19 cellular contexts compared by ENCODE assay signal in genomic region chr7:76427635-76428034, GRCh38. TPM values are rescaled to one million over a fixed set of nuclear protein-coding genes. Genes with fewer than 3 reads are reported as not detected.
DNase-seq lines count a peak whose midpoint lies in the region; ATAC-seq, FAIRE-seq and TF ChIP-seq lines count a peak whose summit lies in the region.
"Had no signal": no experiment of that assay in that cellular context is flagged by ENCODE, and none has a peak within 500 bp of the region (broad histone marks: within the 10 kb centered on the region; RNA-seq: fewer than 3 reads in every experiment).

No MANE protein-coding gene starts in this region.

- H3K79me1 ChIP-seq in mesenchymal stem cell (replicated peaks; ENCODE audit: low read length, poor library complexity, severe bottlenecking) = no peaks in the 10 kb centered on the region

- H3K27ac ChIP-seq in HEK293 (ENCODE audit: extremely low read depth, low read depth, low read length) (no peak overlapping the region), K562 (ENCODE audit: extremely low read depth, low read depth, low read length) (no peak overlapping the region), mesenchymal stem cell (ENCODE audit: low read length, poor library complexity, severe bottlenecking) (no peak overlapping the region), suprapubic skin (no peak overlapping the region)
- H3K27ac ChIP-seq in naive thymus-derived CD4-positive, alpha-beta T cell (ENCODE audit: low read depth, low read length) = no peak overlapping the region
- H3K27ac ChIP-seq: PC-9 had no signal

- H2BK15ac ChIP-seq in mesenchymal stem cell (ENCODE audit: low read depth, poor library complexity, severe bottlenecking) = no peak overlapping the region

- no peak overlapping the region for H2BK12ac ChIP-seq in mesenchymal stem cell (ENCODE audit: low read length in 2 of 2)

- no peaks in the 10 kb centered on the region for H3K9me3 ChIP-seq in HEK293 (ENCODE audit: control insufficient read depth, insufficient read depth, low read depth, low read length)
- H3K9me3 ChIP-seq in K562 (replicated peaks; ENCODE audit: control insufficient read depth, insufficient read depth, low read depth, low read length) = no peaks in the 10 kb centered on the region
- H3K9me3 ChIP-seq in mesenchymal stem cell (ENCODE audit: control insufficient read depth, low read length) = no peaks in the 10 kb centered on the region
- H3K9me3 ChIP-seq in suprapubic skin = no peaks in the 10 kb centered on the region
- no peaks in the 10 kb centered on the region for H3K9me3 ChIP-seq in naive thymus-derived CD4-positive, alpha-beta T cell (ENCODE audit: control insufficient read depth in 2 of 3, low read length in 3 of 3)

- H2AK5ac ChIP-seq in mesenchymal stem cell (ENCODE audit: low read length, severe bottlenecking) = peak overlapping the region; percentile 61

- WGBS in K562 (ENCODE audit: insufficient coverage, low coverage, missing lambda C conversion rate) = 18% methylated on average over 5 of the region's 5 CpGs
- WGBS in mesenchymal stem cell = 94% methylated on average over 4 of the region's 5 CpGs
- WGBS in suprapubic skin = 79% methylated on average over 4 of the region's 5 CpGs

- H3K4me1 ChIP-seq in HEK293 (ENCODE audit: control insufficient read depth, insufficient read depth, low read length) = no peaks in the 10 kb centered on the region
- peaks cover 4 to 10% of the 10 kb centered on the region in 2 experiments; a peak in 4 of 5 replicates for H3K4me1 ChIP-seq in K562 (replicated peaks in 1 of 2; ENCODE audit: control insufficient read depth in 2 of 2, insufficient read depth in 2 of 2, low read length in 2 of 2)
- H3K4me1 ChIP-seq in mesenchymal stem cell (ENCODE audit: control insufficient read depth, insufficient read depth, low read depth, low read length) = peaks cover 15% of the 10 kb centered on the region
- H3K4me1 ChIP-seq in suprapubic skin = peaks cover 4% of the 10 kb centered on the region
- H3K4me1 ChIP-seq in naive thymus-derived CD4-positive, alpha-beta T cell (ENCODE audit: control insufficient read depth in 2 of 2, insufficient read depth in 2 of 2, low read length in 2 of 2) = no peaks in the 10 kb centered on the region

- H3K4me1 Mint-ChIP-seq in activated T-helper 1 cell treated with anti-CD3 and anti-CD28 coated beads, Interleukin-12 subunit alpha, Interleukin-12 subunit beta, Interleukin-2, Interleukin-4 antibody, amounts not matched to agents 30 ng/mL and 10 ng/mL and 1 ng/mL, durations not matched to agents 14 hours and 24 hours and 36 hours (ENCODE audit: low read depth) = peaks cover 20% of the 10 kb centered on the region
- H3K4me1 Mint-ChIP-seq in naive thymus-derived CD4-positive, alpha-beta T cell = peaks cover 0 to 24% (median 0%) of the 10 kb centered on the region in 7 donors
- H3K4me1 Mint-ChIP-seq: CD4-positive, CD25-positive, alpha-beta regulatory T cell had no signal

- H3K18ac ChIP-seq in mesenchymal stem cell (ENCODE audit: low read depth in 1 of 2, low read length in 2 of 2) = no peak overlapping the region

- H4K20me1 ChIP-seq in K562 (replicated peaks; ENCODE audit: control insufficient read depth, insufficient read depth, low read length) = no peaks in the 10 kb centered on the region

- H3K9ac ChIP-seq in K562 (ENCODE audit: insufficient read depth in 1 of 2, low read depth in 2 of 2, low read length in 2 of 2) = 0 out of 4 replicates have a peak overlapping the region, but pooled peaks of 1 of the 2 experiments have one; percentile 36
- H3K9ac ChIP-seq in mesenchymal stem cell (ENCODE audit: low read length) = no peak overlapping the region

- H3K14ac ChIP-seq in mesenchymal stem cell (ENCODE audit: low read length in 2 of 2) = no peak overlapping the region

- H3K79me2 ChIP-seq in K562 (ENCODE audit: control insufficient read depth, insufficient read depth, low read length) = no peaks in the 10 kb centered on the region

- TF ChIP-seq CTCF in HEK293 (tag by site-specific recombination; IDR thresholded peaks at IDR 0.05) = no peak
- TF ChIP-seq CTCF in K562 (IDR thresholded peaks at IDR 0.05 in 2 of 3, conservative IDR thresholded peaks at IDR 0.05 in 1 of 3; ENCODE audit: insufficient read depth in 2 of 3, low read depth in 1 of 3, low read length in 3 of 3) = no peak
- TF ChIP-seq CTCF in suprapubic skin (IDR thresholded peaks at IDR 0.05) = no peak

- BruUV-seq in K562 (replicated peaks; lab: Mats Ljungman, UMichigan) = no TSS peak

- H3K36me3 ChIP-seq in HEK293 (ENCODE audit: control insufficient read depth in 2 of 2, insufficient read depth in 1 of 2, low read length in 2 of 2) (no peaks in the 10 kb centered on the region), K562 (ENCODE audit: control insufficient read depth, insufficient read depth, low read length) (no peaks in the 10 kb centered on the region), mesenchymal stem cell (ENCODE audit: control insufficient read depth in 1 of 2, insufficient read depth in 2 of 2, low read depth in 1 of 2, low read length in 2 of 2) (no peaks in the 10 kb centered on the region), suprapubic skin (no peaks in the 10 kb centered on the region)
- no peaks in the 10 kb centered on the region for H3K36me3 ChIP-seq in naive thymus-derived CD4-positive, alpha-beta T cell (ENCODE audit: control insufficient read depth in 2 of 3, insufficient read depth in 3 of 3, low read length in 3 of 3)

- H4K8ac ChIP-seq in mesenchymal stem cell (ENCODE audit: low read length) = peak overlapping the region; percentile 47

- no peaks in the 10 kb centered on the region for H3K9me3 Mint-ChIP-seq in activated T-helper 1 cell treated with anti-CD3 and anti-CD28 coated beads, Interleukin-12 subunit alpha, Interleukin-12 subunit beta, Interleukin-2, Interleukin-4 antibody, amounts not matched to agents 30 ng/mL and 10 ng/mL and 1 ng/mL, durations not matched to agents 14 hours and 24 hours and 36 hours
- no peaks in the 10 kb centered on the region for H3K9me3 Mint-ChIP-seq in naive thymus-derived CD4-positive, alpha-beta T cell

- TF ChIP-seq POLR2A in K562 (conservative IDR thresholded peaks at IDR 0.05) (no peak), suprapubic skin (IDR thresholded peaks at IDR 0.05) (no peak)

- no peak overlapping the region for H3K4me2 ChIP-seq in K562 (ENCODE audit: insufficient read depth, low read length)
- no peak overlapping the region for H3K4me2 ChIP-seq in mesenchymal stem cell (ENCODE audit: low read length, poor library complexity, severe bottlenecking)
- H3K4me2 ChIP-seq: PC-9 had no signal

- H3K4ac ChIP-seq in mesenchymal stem cell (ENCODE audit: low read depth in 1 of 2, low read length in 2 of 2) = no peak overlapping the region

- H2AFZ ChIP-seq in K562 (ENCODE audit: low read depth, low read length) = no peak overlapping the region
- no peak overlapping the region for H2AFZ ChIP-seq in mesenchymal stem cell (ENCODE audit: low read depth, low read length)
- H2AFZ ChIP-seq: PC-9 had no signal

- DNase-seq in K562 (ENCODE audit: extremely low read depth in 1 of 4, low spot score in 3 of 4) (no peak), mesenchymal stem cell (no peak), suprapubic skin (ENCODE audit: low spot score in 2 of 2) (peak; percentile 16 to 33)
- DNase-seq in activated T-helper 1 cell treated with anti-CD3 and anti-CD28 coated beads, Interleukin-12 subunit alpha, Interleukin-12 subunit beta, Interleukin-2, Interleukin-4 antibody, amounts not matched to agents 30 ng/mL and 10 ng/mL and 1 ng/mL, durations not matched to agents 14 hours and 24 hours and 36 hours (ENCODE audit: low spot score) = no peak
- no peak for DNase-seq in naive thymus-derived CD4-positive, alpha-beta T cell
- DNase-seq: CD4-positive, CD25-positive, alpha-beta regulatory T cell; KBM-7; MV-4-11; NCI-H1105; NCI-H146; NCI-H1930; NCI-H446 treated with DMSO at 0.1 percent for 48 hours; NCI-H526 treated with DMSO at 0.1 percent for 48 hours; PC-9; SHP77 had no signal

- no peak overlapping the region for H2BK5ac ChIP-seq in mesenchymal stem cell (ENCODE audit: low read depth, low read length, poor library complexity, severe bottlenecking)

- FAIRE-seq in K562 (lab: Jason Lieb, UNC) = no peak
- FAIRE-seq: H54, HepG2 had no signal

- CTCF ChIA-PET in HEK293 (lab: Yijun Ruan, JAX) = no interaction called here
- CTCF ChIA-PET in K562 (lab: Yijun Ruan, JAX; ENCODE audit: low intra/inter-chr PET ratio) = no interaction called here
- CTCF ChIA-PET in naive thymus-derived CD4-positive, alpha-beta T cell (lab: Charles Lee) = no interaction called here

- no peak for TF ChIP-seq RAD21 in K562 (CRISPR knock-in tag; conservative IDR thresholded peaks at IDR 0.05 in 1 of 2, IDR thresholded peaks at IDR 0.05 in 1 of 2)

- TF ChIP-seq EP300 in K562 (IDR thresholded peaks at IDR 0.05; ENCODE audit: low read length) = no peak
- TF ChIP-seq EP300 in suprapubic skin (IDR thresholded peaks at IDR 0.05) = no peak

- H3K27me3 Mint-ChIP-seq in activated T-helper 1 cell treated with anti-CD3 and anti-CD28 coated beads, Interleukin-12 subunit alpha, Interleukin-12 subunit beta, Interleukin-2, Interleukin-4 antibody, amounts not matched to agents 30 ng/mL and 10 ng/mL and 1 ng/mL, durations not matched to agents 14 hours and 24 hours and 36 hours (ENCODE audit: insufficient read depth) = peaks cover 7% of the 10 kb centered on the region
- H3K27me3 Mint-ChIP-seq in naive thymus-derived CD4-positive, alpha-beta T cell = peaks cover 0 to 15% (median 3%) of the 10 kb centered on the region in 5 donors

- no peak overlapping the region for H3K23ac ChIP-seq in mesenchymal stem cell (ENCODE audit: low read length in 2 of 2)

- H3K9me1 ChIP-seq in K562 (ENCODE audit: control insufficient read depth, insufficient read depth, low read length) = no peaks in the 10 kb centered on the region

- H3K27ac Mint-ChIP-seq in activated T-helper 1 cell treated with anti-CD3 and anti-CD28 coated beads, Interleukin-12 subunit alpha, Interleukin-12 subunit beta, Interleukin-2, Interleukin-4 antibody, amounts not matched to agents 30 ng/mL and 10 ng/mL and 1 ng/mL, durations not matched to agents 14 hours and 24 hours and 36 hours = no peak overlapping the region
- H3K27ac Mint-ChIP-seq in naive thymus-derived CD4-positive, alpha-beta T cell = peak overlapping the region in 1 of 9 donors; percentile 33
- H3K27ac Mint-ChIP-seq: CD4-positive, CD25-positive, alpha-beta regulatory T cell had no signal

- H3K36me3 Mint-ChIP-seq in activated T-helper 1 cell treated with anti-CD3 and anti-CD28 coated beads, Interleukin-12 subunit alpha, Interleukin-12 subunit beta, Interleukin-2, Interleukin-4 antibody, amounts not matched to agents 30 ng/mL and 10 ng/mL and 1 ng/mL, durations not matched to agents 14 hours and 24 hours and 36 hours (ENCODE audit: low read depth) = no peaks in the 10 kb centered on the region
- H3K36me3 Mint-ChIP-seq in naive thymus-derived CD4-positive, alpha-beta T cell = peaks cover 0 to 3% (median 0%) of the 10 kb centered on the region in 5 donors
- H3K36me3 Mint-ChIP-seq: CD4-positive, CD25-positive, alpha-beta regulatory T cell had no signal

- no peak overlapping the region for H2BK120ac ChIP-seq in mesenchymal stem cell (ENCODE audit: low read depth, low read length)

- POLR2A ChIA-PET in HEK293 (lab: Yijun Ruan, JAX) = no interaction called here
- POLR2A ChIA-PET in K562 (lab: Yijun Ruan, JAX) = interaction anchor here (0.6 kb wide), 1 partner anchor 1300 kb away, joined by 5 read pairs; no protein-coding TSS in a partner anchor
- POLR2A ChIA-PET in naive thymus-derived CD4-positive, alpha-beta T cell (lab: Charles Lee) = no interaction called here

- no peak overlapping the region for H3K4me3 Mint-ChIP-seq in activated T-helper 1 cell treated with anti-CD3 and anti-CD28 coated beads, Interleukin-12 subunit alpha, Interleukin-12 subunit beta, Interleukin-2, Interleukin-4 antibody, amounts not matched to agents 30 ng/mL and 10 ng/mL and 1 ng/mL, durations not matched to agents 14 hours and 24 hours and 36 hours
- H3K4me3 Mint-ChIP-seq in naive thymus-derived CD4-positive, alpha-beta T cell = no peak overlapping the region
- H3K4me3 Mint-ChIP-seq: CD4-positive, CD25-positive, alpha-beta regulatory T cell had no signal

- H3K4me3 ChIP-seq in HEK293 (ENCODE audit: low read depth, low read length) = no peak overlapping the region
- no peak overlapping the region for H3K4me3 ChIP-seq in K562
- no peak overlapping the region for H3K4me3 ChIP-seq in mesenchymal stem cell (ENCODE audit: insufficient read depth in 1 of 2, low read depth in 1 of 2, low read length in 2 of 2)
- H3K4me3 ChIP-seq in suprapubic skin = no peak overlapping the region
- H3K4me3 ChIP-seq in naive thymus-derived CD4-positive, alpha-beta T cell (ENCODE audit: low read length) = no peak overlapping the region
- H3K4me3 ChIP-seq: PC-9 had no signal

- intact Hi-C loops in K562 (cut with micrococcal nuclease) = no loop called here
- intact Hi-C loops in activated T-helper 1 cell treated with anti-CD3 and anti-CD28 coated beads, Interleukin-12 subunit alpha, Interleukin-12 subunit beta, Interleukin-2, Interleukin-4 antibody, amounts not matched to agents 30 ng/mL and 10 ng/mL and 1 ng/mL, durations not matched to agents 14 hours and 24 hours and 36 hours (cut with micrococcal nuclease) = no loop called here
- intact Hi-C loops in naive thymus-derived CD4-positive, alpha-beta T cell (cut with micrococcal nuclease) = no loop called here

- H3K27me3 ChIP-seq in K562 (ENCODE audit: control insufficient read depth in 2 of 2, insufficient read depth in 2 of 2, low read length in 2 of 2) = peaks cover 8 to 17% of the 10 kb centered on the region in 2 experiments
- H3K27me3 ChIP-seq in mesenchymal stem cell (ENCODE audit: control insufficient read depth in 1 of 2, insufficient read depth in 1 of 2, low read length in 2 of 2) = no peaks in the 10 kb centered on the region
- no peaks in the 10 kb centered on the region for H3K27me3 ChIP-seq in suprapubic skin
- no peaks in the 10 kb centered on the region for H3K27me3 ChIP-seq in naive thymus-derived CD4-positive, alpha-beta T cell (ENCODE audit: control insufficient read depth in 2 of 2, insufficient read depth in 2 of 2, low read length in 2 of 2)

- in situ Hi-C loops in K562 (cut with MboI) = no loop called here

- no peak for ATAC-seq in K562
- no peak for ATAC-seq in GM18519 (IDR thresholded peaks at IDR 0.05; ENCODE audit: low FRiP score, unreplicated experiment)
- no peak for ATAC-seq in naive thymus-derived CD4-positive, alpha-beta T cell
- ATAC-seq: HepG2 had no signal

- no peak overlapping the region for H4K91ac ChIP-seq in mesenchymal stem cell (ENCODE audit: low read length)

RNA-seq across cellular contexts. Expression of gene ZP3, which starts 2.9 kb away (rescaled TPM):
- total RNA-seq in K562 (2011; cell fraction: chromatin; rRNA removed; ENCODE audit: low replicate concordance) = 2.2 and 6.3 TPM in 2 replicates
- 6.0 and 6.3 TPM in 2 replicates for total RNA-seq in K562 (2011; cell fraction: nucleolus; rRNA removed)
- 4.5 and 6.0 TPM in 2 replicates for total RNA-seq in K562 (2011; cell fraction: nucleoplasm; rRNA removed)
- 2.5 and 3.8 TPM in 2 replicates for total RNA-seq in K562 (2014; rRNA removed)
- 1.5 and 2.3 TPM in 2 replicates for total RNA-seq in K562 (2014; rRNA removed; fragmentation: Illumina TruSeq; extraction: Trizol)
- 2.8 and 2.9 TPM in 2 replicates for total RNA-seq in K562 (2015; rRNA removed; fragmentation: Illumina TruSeq; extraction: Trizol)
- total RNA-seq in K562 (2021) = 2.3 and 3.9 TPM in 2 replicates
- 2.4 and 8.1 TPM in 2 replicates for polyA plus RNA-seq in K562 (2011; rRNA removed)
- 8.3 and 10.1 TPM in 2 replicates for polyA plus RNA-seq in K562 (2011; cell fraction: cytosol; rRNA removed)
- 3.7 and 5.1 TPM in 2 replicates for polyA plus RNA-seq in K562 (2011; cell fraction: nucleus; rRNA removed)
- polyA plus RNA-seq in K562 (2012) = 3.5 and 13.7 TPM in 2 replicates
- 3.5 and 3.8 TPM in 2 replicates for polyA plus RNA-seq in K562 (2014; fragmentation: Illumina TruSeq; extraction: Trizol)
- 1 to 10 TPM; 2.0 to 2.8 TPM for polyA plus RNA-seq in K562 (2014; fragmentation: Nextera tagmentation; extraction: Ambion mirVana)
- polyA plus RNA-seq in K562 (2014; rRNA removed) = 1.4 and 3.7 TPM in 2 replicates
- 5.2 and 5.3 TPM in 2 replicates for polyA minus RNA-seq in K562 (2011; rRNA and poly(A)+ RNA removed)
- polyA minus RNA-seq in K562 (2011; cell fraction: cytosol; rRNA and poly(A)+ RNA removed) = 4.2 and 12.3 TPM in 2 replicates
- polyA minus RNA-seq in K562 (2011; cell fraction: nucleus; rRNA and poly(A)+ RNA removed) = 3.1 and 3.8 TPM in 2 replicates
- 1.9 TPM for polyA plus RNA-seq in mesenchymal stem cell (2013, experiment 1 of 2)
- 4.6 TPM for polyA plus RNA-seq in mesenchymal stem cell (2013, experiment 2 of 2)
- 10 to 100 TPM in 1 of 4 donors, 1 to 10 TPM in 3; 3.8 to 30.4 (median 8.6) TPM for total RNA-seq in suprapubic skin
- total RNA-seq in activated T-helper 1 cell treated with anti-CD3 and anti-CD28 coated beads, Interleukin-12 subunit alpha, Interleukin-12 subunit beta, Interleukin-2, Interleukin-4 antibody, amounts not matched to agents 30 ng/mL and 10 ng/mL and 1 ng/mL, durations not matched to agents 14 hours and 24 hours and 36 hours = 4.0 and 4.2 TPM in 2 replicates
- 10 to 100 TPM in 1 of 5 experiments, 1 to 10 TPM in 4; 2.6 to 16.7 (median 5.3) TPM for total RNA-seq in naive thymus-derived CD4-positive, alpha-beta T cell
- polyA plus RNA-seq in naive thymus-derived CD4-positive, alpha-beta T cell = 10 to 100 TPM in 1 of 2 donors, 1 to 10 TPM in 1; 9.9 to 10.7 TPM
- total RNA-seq: HepG2 had no signal
- polyA plus RNA-seq: HepG2 had no signal

RNA-seq across cellular contexts. Expression of gene SSC4D, which starts 18.1 kb away (rescaled TPM):
- 0.74 and 1.7 TPM in 2 replicates for total RNA-seq in K562 (2011; cell fraction: chromatin; rRNA removed; ENCODE audit: low replicate concordance)
- total RNA-seq in K562 (2011; cell fraction: nucleolus; rRNA removed) = 2.6 and 3.0 TPM in 2 replicates
- total RNA-seq in K562 (2011; cell fraction: nucleoplasm; rRNA removed) = 1.2 TPM in 2 replicates
- 0.41 and 0.49 TPM in 2 replicates for total RNA-seq in K562 (2014; rRNA removed)
- total RNA-seq in K562 (2014; rRNA removed; fragmentation: Illumina TruSeq; extraction: Trizol) = 0.19 and 0.65 TPM in 2 replicates
- 0.98 and 1.1 TPM in 2 replicates for total RNA-seq in K562 (2015; rRNA removed; fragmentation: Illumina TruSeq; extraction: Trizol)
- total RNA-seq in K562 (2021) = 0.98 and 1.2 TPM in 2 replicates
- 0.91 and 1.2 TPM in 2 replicates for polyA plus RNA-seq in K562 (2011; rRNA removed)
- 0.71 and 2.0 TPM in 2 replicates for polyA plus RNA-seq in K562 (2011; cell fraction: cytosol; rRNA removed)
- 1.8 and 2.8 TPM in 2 replicates for polyA plus RNA-seq in K562 (2011; cell fraction: nucleus; rRNA removed)
- 1.9 and 4.0 TPM in 2 replicates for polyA plus RNA-seq in K562 (2012)
- polyA plus RNA-seq in K562 (2014; fragmentation: Illumina TruSeq; extraction: Trizol) = 0.80 and 1.5 TPM in 2 replicates
- polyA plus RNA-seq in K562 (2014; fragmentation: Nextera tagmentation; extraction: Ambion mirVana) = under 1 TPM in 1 of 2 experiments, not detected in 1; 0.06 TPM
- 0.67 and 1.0 TPM in 2 replicates for polyA plus RNA-seq in K562 (2014; rRNA removed)
- 0.30 and 0.53 TPM in 2 replicates for polyA minus RNA-seq in K562 (2011; rRNA and poly(A)+ RNA removed)
- polyA minus RNA-seq in K562 (2011; cell fraction: cytosol; rRNA and poly(A)+ RNA removed) = 0.55 and 0.76 TPM in 2 replicates
- polyA minus RNA-seq in K562 (2011; cell fraction: nucleus; rRNA and poly(A)+ RNA removed) = 0.27 TPM in 1 of 2 replicates, not detected in the other
- 0.46 TPM for polyA plus RNA-seq in mesenchymal stem cell (2013, experiment 1 of 2)
- 0.49 TPM for polyA plus RNA-seq in mesenchymal stem cell (2013, experiment 2 of 2)
- under 1 TPM in 2 of 4 donors, not detected in 2; 0.42 to 0.95 TPM for total RNA-seq in suprapubic skin
- 0.64 and 0.73 TPM in 2 replicates for total RNA-seq in activated T-helper 1 cell treated with anti-CD3 and anti-CD28 coated beads, Interleukin-12 subunit alpha, Interleukin-12 subunit beta, Interleukin-2, Interleukin-4 antibody, amounts not matched to agents 30 ng/mL and 10 ng/mL and 1 ng/mL, durations not matched to agents 14 hours and 24 hours and 36 hours
- under 1 TPM in 1 of 5 experiments, not detected in 4; 0.24 TPM for total RNA-seq in naive thymus-derived CD4-positive, alpha-beta T cell
- under 1 TPM in 1 of 2 donors, not detected in 1; 0.35 TPM for polyA plus RNA-seq in naive thymus-derived CD4-positive, alpha-beta T cell
- total RNA-seq: CD4-positive, CD25-positive, alpha-beta regulatory T cell had no signal

RNA-seq across cellular contexts. Expression of gene DTX2, which starts 33.9 kb away (rescaled TPM):
- total RNA-seq in K562 (2011; cell fraction: chromatin; rRNA removed; ENCODE audit: low replicate concordance) = 39.4 and 79.0 TPM in 2 replicates
- 31.7 and 39.9 TPM in 2 replicates for total RNA-seq in K562 (2011; cell fraction: nucleolus; rRNA removed)
- 27.0 and 30.3 TPM in 2 replicates for total RNA-seq in K562 (2011; cell fraction: nucleoplasm; rRNA removed)
- total RNA-seq in K562 (2014; rRNA removed) (14.9 and 20.4 TPM in 2 replicates), K562 (2014; rRNA removed; fragmentation: Illumina TruSeq; extraction: Trizol) (2.5 and 4.8 TPM in 2 replicates), K562 (2015; rRNA removed; fragmentation: Illumina TruSeq; extraction: Trizol) (8.3 and 9.9 TPM in 2 replicates), K562 (2021) (25.2 and 31.5 TPM in 2 replicates), suprapubic skin (100 to 1,000 TPM in 1 of 4 donors, 10 to 100 TPM in 3; 50.4 to 121 (median 74.2) TPM)
- polyA plus RNA-seq in K562 (2011; rRNA removed) (3.4 and 5.6 TPM in 2 replicates), K562 (2014; fragmentation: Illumina TruSeq; extraction: Trizol) (9.8 and 18.3 TPM in 2 replicates), K562 (2014; fragmentation: Nextera tagmentation; extraction: Ambion mirVana) (under 1 TPM; 0.20 to 0.57 TPM), K562 (2014; rRNA removed) (12.2 and 15.5 TPM in 2 replicates)
- polyA plus RNA-seq in K562 (2011; cell fraction: cytosol; rRNA removed) = 5.9 and 13.5 TPM in 2 replicates
- 20.0 and 31.0 TPM in 2 replicates for polyA plus RNA-seq in K562 (2011; cell fraction: nucleus; rRNA removed)
- polyA plus RNA-seq in K562 (2012) = 15.4 and 44.4 TPM in 2 replicates
- polyA minus RNA-seq in K562 (2011; rRNA and poly(A)+ RNA removed) = 3.7 and 4.3 TPM in 2 replicates
- 21.2 and 26.6 TPM in 2 replicates for polyA minus RNA-seq in K562 (2011; cell fraction: cytosol; rRNA and poly(A)+ RNA removed)
- 8.5 and 10.3 TPM in 2 replicates for polyA minus RNA-seq in K562 (2011; cell fraction: nucleus; rRNA and poly(A)+ RNA removed)
- polyA plus RNA-seq in mesenchymal stem cell (2013, experiment 1 of 2) = 12.6 TPM
- polyA plus RNA-seq in mesenchymal stem cell (2013, experiment 2 of 2) = 12.4 TPM
- total RNA-seq in activated T-helper 1 cell treated with anti-CD3 and anti-CD28 coated beads, Interleukin-12 subunit alpha, Interleukin-12 subunit beta, Interleukin-2, Interleukin-4 antibody, amounts not matched to agents 30 ng/mL and 10 ng/mL and 1 ng/mL, durations not matched to agents 14 hours and 24 hours and 36 hours = 26.4 and 28.0 TPM in 2 replicates
- 10 to 100 TPM; 31.0 to 44.8 (median 41.2) TPM for total RNA-seq in naive thymus-derived CD4-positive, alpha-beta T cell
- polyA plus RNA-seq in naive thymus-derived CD4-positive, alpha-beta T cell = 10 to 100 TPM; 12.0 to 18.8 TPM

Comparison
In these comparisons a context has a peak if more than half of its experiments do, and no peak if none do; other contexts are left out.
1. DNase-seq: peak in suprapubic skin (2 of 2); none in K562 (0 of 4), mesenchymal stem cell (single experiment), activated T-helper 1 cell treated with anti-CD3 and anti-CD28 coated beads, Interleukin-12 subunit alpha, Interleukin-12 subunit beta, Interleukin-2, Interleukin-4 antibody, amounts not matched to agents 30 ng/mL and 10 ng/mL and 1 ng/mL, durations not matched to agents 14 hours and 24 hours and 36 hours (single experiment) and naive thymus-derived CD4-positive, alpha-beta T cell (0 of 9).
2. Of the 44 proteins assayed by ChIP-seq in both K562 and HEK293: peak only in K562: none; only in HEK293: none; in both: ZNF121; in neither: 43.